In the genomic region with DNA sequence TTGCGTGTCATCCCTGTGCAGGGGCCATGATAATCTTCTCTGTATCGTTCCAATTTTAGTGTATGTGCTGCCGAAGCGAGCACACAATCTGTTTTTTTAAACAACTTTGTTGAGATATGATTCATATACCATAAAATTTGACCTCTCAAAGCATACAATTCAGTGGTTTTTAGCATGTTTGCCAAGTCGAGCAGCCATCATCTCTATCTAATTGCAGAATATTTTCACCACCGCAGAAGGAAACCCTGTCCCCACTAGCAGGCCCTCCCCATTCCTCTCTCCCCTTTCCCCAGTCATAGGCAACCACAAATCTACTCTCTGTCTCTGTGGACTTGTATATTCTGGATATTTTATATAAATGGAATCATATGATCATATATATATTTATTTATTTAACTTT, we compare ENCODE assay signal across 20 cellular contexts.
"Had no signal": no experiment of that assay in that cellular context is flagged by ENCODE, and none has a peak within 500 bp of the region (broad histone marks: within the 10 kb centered on the region; RNA-seq: fewer than 3 reads in every experiment).

No MANE protein-coding gene starts in this region.

- DNase-seq: activated CD4-positive, alpha-beta memory T cell treated with anti-CD3 and anti-CD28 coated beads, Interleukin-2, amount 10 ng/mL, durations not matched to agents 7 days and 5 days; activated CD4-positive, alpha-beta T cell treated with anti-CD3 and anti-CD28 coated beads for 4 hours; activated effector memory CD4-positive, alpha-beta T cell treated with anti-CD3 and anti-CD28 coated beads, Interleukin-2, amount 50 U/mL, for 16 hours; activated T-cell treated with anti-CD3 and anti-CD28 coated beads, Interleukin-2, amount 50 U/mL, for 48 hours; amniotic stem cell; foreskin keratinocyte; glutamatergic neuron; kidney glomerular epithelial cell; left ventricle myocardium superior; nucleus accumbens; stimulated activated CD4-positive, alpha-beta T cell treated with anti-CD3 and anti-CD28 coated beads, Interleukin-15, amount 100 ng/mL, for 24 hours; stimulated activated CD4-positive, alpha-beta T cell treated with anti-CD3 and anti-CD28 coated beads, Interleukin-4, amount 100 ng/mL, for 24 hours; stimulated activated naive CD4-positive, alpha-beta T cell; substantia nigra; T-helper 2 cell; transverse colon had no signal

- H3K36me3 ChIP-seq: transverse colon had no signal

- H3K4me3 ChIP-seq: skin epidermis, transverse colon had no signal

- H3K27ac ChIP-seq: foreskin keratinocyte, skin epidermis, transverse colon had no signal

- H3K9me3 ChIP-seq: transverse colon had no signal

- ATAC-seq: activated naive CD4-positive, alpha-beta T cell treated with anti-CD3 and anti-CD28 coated beads, Interleukin-2, amount 50 U/mL, for 72 hours; foreskin keratinocyte; left ventricle myocardium superior; natural killer cell treated with Interleukin-12 subunit alpha and Interleukin-12 subunit beta and Interleukin-15 and Interleukin-18, amount 100 ng/mL, for 72 hours; WTC11 had no signal

- H3K4me1 ChIP-seq: foreskin keratinocyte, transverse colon had no signal

- H3K27me3 ChIP-seq: transverse colon had no signal
